19 cellular contexts compared by ENCODE assay signal in genomic region chr15:40065166-40065565, GRCh38. TPM values are rescaled to one million over a fixed set of nuclear protein-coding genes. Genes with fewer than 3 reads are reported as not detected.
DNase-seq lines count a peak whose midpoint lies in the region; ATAC-seq lines count a peak whose summit lies in the region.
"Had no signal": no experiment of that assay in that cellular context is flagged by ENCODE, and none has a peak within 500 bp of the region (broad histone marks: within the 10 kb centered on the region; RNA-seq: fewer than 3 reads in every experiment).

No MANE protein-coding gene starts in this region.

- H3K27ac ChIP-seq in naive thymus-derived CD4-positive, alpha-beta T cell (ENCODE audit: low read depth, low read length): no peak overlapping the region

- H3K4me1 ChIP-seq in naive thymus-derived CD4-positive, alpha-beta T cell (ENCODE audit: control insufficient read depth in 2 of 2, insufficient read depth in 2 of 2, low read length in 2 of 2): peaks cover 0 to 10% of the 10 kb centered on the region in 2 donors

- POLR2A ChIA-PET in naive thymus-derived CD4-positive, alpha-beta T cell (lab: Charles Lee): interaction anchor here (0.6 to 2.0 kb wide), 2 partner anchors 11 to 41 kb away, joined by 3 to 7 read pairs; no protein-coding TSS in a partner anchor

- CTCF ChIA-PET in naive thymus-derived CD4-positive, alpha-beta T cell (lab: Charles Lee): no interaction called here

- H3K4me1 Mint-ChIP-seq in naive thymus-derived CD4-positive, alpha-beta T cell: peaks cover 5 to 24% (median 17%) of the 10 kb centered on the region in 7 donors
- H3K4me1 Mint-ChIP-seq: immature natural killer cell had no signal

- DNase-seq in NCI-H510A treated with DMSO at 0.1 percent for 48 hours (lab: John Stamatoyannopoulos, UW) (peak; percentile 70), NCI-H510A (lab: John Stamatoyannopoulos, UW) (no peak), NCI-H1417 treated with DMSO at 0.1 percent for 48 hours (lab: John Stamatoyannopoulos, UW) (peak; percentile 40), SHP77 treated with DMSO at 0.1 percent for 48 hours (lab: John Stamatoyannopoulos, UW) (peak; percentile 64)
- no peak for DNase-seq in naive thymus-derived CD4-positive, alpha-beta T cell
- DNase-seq: ACHN; activated CD4-positive, CD25-positive, alpha-beta regulatory T cell; activated naive CD8-positive, alpha-beta T cell treated with anti-CD3 and anti-CD28 coated beads, Interleukin-2, amount 50 U/mL, for 24 hours; cerebellar nuclear complex; HCEC 1CT; immature natural killer cell; KG1; mammary epithelial cell; NCI-H1694; SK-N-SH had no signal

- H3K36me3 Mint-ChIP-seq in naive thymus-derived CD4-positive, alpha-beta T cell: peaks cover 0 to 6% (median 0%) of the 10 kb centered on the region in 5 donors
- H3K36me3 Mint-ChIP-seq: immature natural killer cell had no signal

- H3K4me3 ChIP-seq in naive thymus-derived CD4-positive, alpha-beta T cell (ENCODE audit: low read length): no peak overlapping the region

- H3K27ac Mint-ChIP-seq in naive thymus-derived CD4-positive, alpha-beta T cell: peak overlapping the region; percentile 2 to 91 (median 86)
- H3K27ac Mint-ChIP-seq: activated naive CD8-positive, alpha-beta T cell treated with anti-CD3 and anti-CD28 coated beads, Interleukin-2, amount 50 U/mL, for 24 hours; immature natural killer cell had no signal

- peak overlapping the region in 1 of 10 donors; percentile 67 for H3K4me3 Mint-ChIP-seq in naive thymus-derived CD4-positive, alpha-beta T cell
- H3K4me3 Mint-ChIP-seq: activated naive CD8-positive, alpha-beta T cell treated with anti-CD3 and anti-CD28 coated beads, Interleukin-2, amount 50 U/mL, for 24 hours; immature natural killer cell; stimulated activated naive CD8-positive, alpha-beta T cell treated with anti-CD3 and anti-CD28 coated beads, Interleukin-15, Interleukin-2, amounts not matched to agents 100 ng/mL and 50 ng/mL, for 24 hours had no signal

- no peaks in the 10 kb centered on the region for H3K9me3 Mint-ChIP-seq in naive thymus-derived CD4-positive, alpha-beta T cell
- H3K9me3 Mint-ChIP-seq: activated naive CD8-positive, alpha-beta T cell treated with anti-CD3 and anti-CD28 coated beads, Interleukin-2, amount 50 U/mL, for 24 hours; immature natural killer cell; stimulated activated naive CD8-positive, alpha-beta T cell treated with anti-CD3 and anti-CD28 coated beads, Interleukin-15, Interleukin-2, amounts not matched to agents 100 ng/mL and 50 ng/mL, for 24 hours had no signal

- no peaks in the 10 kb centered on the region for H3K27me3 Mint-ChIP-seq in naive thymus-derived CD4-positive, alpha-beta T cell
- H3K27me3 Mint-ChIP-seq: activated naive CD8-positive, alpha-beta T cell treated with anti-CD3 and anti-CD28 coated beads, Interleukin-2, amount 50 U/mL, for 24 hours; stimulated activated naive CD8-positive, alpha-beta T cell treated with anti-CD3 and anti-CD28 coated beads, Interleukin-15, Interleukin-2, amounts not matched to agents 100 ng/mL and 50 ng/mL, for 24 hours had no signal

- no peak for ATAC-seq in naive thymus-derived CD4-positive, alpha-beta T cell
- ATAC-seq in GM21423 (IDR thresholded peaks at IDR 0.05; ENCODE audit: unreplicated experiment) (no peak), GM21619 (IDR thresholded peaks at IDR 0.05; ENCODE audit: unreplicated experiment) (no peak), GM19452 (IDR thresholded peaks at IDR 0.05; ENCODE audit: unreplicated experiment) (no peak)

- H3K27me3 ChIP-seq in naive thymus-derived CD4-positive, alpha-beta T cell (ENCODE audit: control insufficient read depth in 2 of 2, insufficient read depth in 2 of 2, low read length in 2 of 2): no peaks in the 10 kb centered on the region

- H3K9me3 ChIP-seq in naive thymus-derived CD4-positive, alpha-beta T cell (ENCODE audit: control insufficient read depth in 2 of 3, low read length in 3 of 3): no peaks in the 10 kb centered on the region
- H3K9me3 ChIP-seq: SK-N-SH had no signal

- no peaks in the 10 kb centered on the region for H3K36me3 ChIP-seq in naive thymus-derived CD4-positive, alpha-beta T cell (ENCODE audit: control insufficient read depth in 2 of 3, insufficient read depth in 3 of 3, low read length in 3 of 3)

- intact Hi-C loops in naive thymus-derived CD4-positive, alpha-beta T cell (cut with micrococcal nuclease): no loop called here

RNA-seq across cellular contexts. Expression of gene SRP14, which starts 26.2 kb away (rescaled TPM):
- total RNA-seq in naive thymus-derived CD4-positive, alpha-beta T cell: 100 to 1,000 TPM in 4 of 5 experiments, 10 to 100 TPM in 1; 92.1 to 157 (median 111) TPM
- 100 to 1,000 TPM; 787 to 963 TPM for polyA plus RNA-seq in naive thymus-derived CD4-positive, alpha-beta T cell

RNA-seq across cellular contexts. Expression of gene BMF, which starts 43.5 kb away (rescaled TPM):
- 10 to 100 TPM in 4 of 5 experiments, 1 to 10 TPM in 1; 7.7 to 31.1 (median 19.6) TPM for total RNA-seq in naive thymus-derived CD4-positive, alpha-beta T cell
- polyA plus RNA-seq in naive thymus-derived CD4-positive, alpha-beta T cell: 1 to 10 TPM; 1.5 to 2.9 TPM

Comparison
In these comparisons a context has a peak if more than half of its experiments do, and no peak if none do; other contexts are left out.
1. DNase-seq: peak in NCI-H510A treated with DMSO at 0.1 percent for 48 hours (single experiment), NCI-H1417 treated with DMSO at 0.1 percent for 48 hours (single experiment) and SHP77 treated with DMSO at 0.1 percent for 48 hours (single experiment); none in NCI-H510A (single experiment) and naive thymus-derived CD4-positive, alpha-beta T cell (0 of 9).